ENCODE assay signal across 17 cellular contexts in the genomic region with DNA sequence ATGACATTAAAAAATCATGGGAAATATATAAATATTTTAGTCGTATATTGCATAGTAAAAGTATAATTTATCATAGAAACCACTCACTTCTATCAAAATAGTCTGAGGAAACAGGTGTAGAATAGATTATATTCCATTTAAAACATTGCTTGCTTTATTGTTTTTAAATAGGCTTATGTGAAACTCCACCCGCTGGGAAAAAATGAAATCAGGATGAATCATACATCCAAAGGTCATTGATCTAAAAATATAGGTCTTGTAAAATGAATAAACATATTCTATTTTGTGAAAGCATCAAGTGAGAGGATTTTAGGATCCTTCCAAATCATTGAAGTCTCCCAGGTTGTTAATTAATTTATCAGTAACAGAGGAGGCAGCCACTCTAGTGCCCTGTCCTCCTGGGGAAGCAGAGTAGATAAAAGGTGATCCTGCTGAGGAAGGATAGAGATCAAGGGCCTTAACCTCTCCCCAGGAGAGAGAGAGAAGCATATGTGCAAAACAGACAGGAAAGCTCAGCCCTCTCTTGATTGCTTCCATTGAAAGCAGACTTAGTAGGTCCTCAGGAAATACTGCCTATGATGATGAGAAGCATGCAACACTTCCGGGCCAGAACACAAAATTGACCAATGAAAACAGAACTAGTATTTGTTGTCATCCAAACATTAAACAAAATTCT.
DNase-seq lines count a peak whose midpoint lies in the region; ATAC-seq, FAIRE-seq and TF ChIP-seq lines count a peak whose summit lies in the region.
"Had no signal": no experiment of that assay in that cellular context is flagged by ENCODE, and none has a peak within 500 bp of the region (broad histone marks: within the 10 kb centered on the region; RNA-seq: fewer than 3 reads in every experiment).

No MANE protein-coding gene starts in this region.

- H4K91ac ChIP-seq in IMR-90 (ENCODE audit: insufficient read depth, low read depth, low read length) = no peak overlapping the region

- H3K4ac ChIP-seq in IMR-90 (ENCODE audit: low read depth, low read length) = no peak overlapping the region

- no peak overlapping the region for H3K9ac ChIP-seq in IMR-90 (ENCODE audit: low read depth, low read length)

- no peak overlapping the region for H2AFZ ChIP-seq in IMR-90 (replicated peaks; ENCODE audit: low read length, poor library complexity)

- POLR2A ChIA-PET in IMR-90 (lab: Charles Lee; ENCODE audit: unreplicated experiment) = no interaction called here

- dilution Hi-C loops in IMR-90 (cut with HindIII; ENCODE audit: low sequenced_read_pairs, unreplicated experiment) = no loop called here

- ATAC-seq in IMR-90 (ENCODE audit: low read depth) (no peak), gastrocnemius medialis (no peak), upper lobe of right lung (no peak)
- ATAC-seq: K562, Panc1 had no signal

- TF ChIP-seq EP300 in esophagus muscularis mucosa (IDR thresholded peaks at IDR 0.05) = no peak

- no peaks in the 10 kb centered on the region for H3K79me1 ChIP-seq in IMR-90 (ENCODE audit: low read depth in 1 of 2, low read length in 2 of 2)

- H2AK5ac ChIP-seq in IMR-90 (ENCODE audit: low read depth, low read length) = no peak overlapping the region

- no peak overlapping the region for H3K14ac ChIP-seq in IMR-90 (replicated peaks; ENCODE audit: low read depth, low read length)

- no peak overlapping the region for H4K5ac ChIP-seq in IMR-90 (ENCODE audit: low read depth, low read length)

- no peak overlapping the region for H2AK9ac ChIP-seq in IMR-90 (replicated peaks; ENCODE audit: low read depth, low read length, poor library complexity)

- no CpG with 5 or more reads among the region's 3 CpGs for WGBS in IMR-90 (ENCODE audit: extremely low coverage in 2 of 2, insufficient read length in 1 of 2), 2 experiments
- WGBS in esophagus muscularis mucosa = 43% methylated on average over 3 of the region's 3 CpGs

- H3K36me3 ChIP-seq in IMR-90 (ENCODE audit: control insufficient read depth, insufficient read depth, low read length) (no peaks in the 10 kb centered on the region), esophagus muscularis mucosa (no peaks in the 10 kb centered on the region), gastrocnemius medialis (no peaks in the 10 kb centered on the region), upper lobe of right lung (no peaks in the 10 kb centered on the region)

- H2BK5ac ChIP-seq in IMR-90 (ENCODE audit: low read depth, low read length, poor library complexity, severe bottlenecking) = no peak overlapping the region

- H2BK20ac ChIP-seq in IMR-90 (ENCODE audit: low read depth, low read length) = no peak overlapping the region

- H4K8ac ChIP-seq in IMR-90 (ENCODE audit: low read depth in 2 of 2, low read length in 2 of 2) = no peak overlapping the region

- H3K23ac ChIP-seq in IMR-90 (ENCODE audit: low read depth, low read length) = no peak overlapping the region

- no peak overlapping the region for H2BK120ac ChIP-seq in IMR-90 (ENCODE audit: low read depth, low read length)

- H3K9me3 ChIP-seq in IMR-90 (ENCODE audit: control insufficient read depth, insufficient read depth, low read length) (no peaks in the 10 kb centered on the region), esophagus muscularis mucosa (no peaks in the 10 kb centered on the region), gastrocnemius medialis (no peaks in the 10 kb centered on the region), upper lobe of right lung (no peaks in the 10 kb centered on the region)

- TF ChIP-seq CTCF in IMR-90 (conservative IDR thresholded peaks at IDR 0.05; ENCODE audit: low read depth, low read length) (no peak), esophagus muscularis mucosa (IDR thresholded peaks at IDR 0.05) (no peak), gastrocnemius medialis (IDR thresholded peaks at IDR 0.05 in 4 of 5, conservative IDR thresholded peaks at IDR 0.05 in 1 of 5) (no peak), upper lobe of right lung (IDR thresholded peaks at IDR 0.05) (no peak)

- no peak for TF ChIP-seq POLR2A in IMR-90 (IDR thresholded peaks at IDR 0.05; ENCODE audit: low read depth, low read length)
- no peak for TF ChIP-seq POLR2A in esophagus muscularis mucosa (IDR thresholded peaks at IDR 0.05; ENCODE audit: low read depth)
- TF ChIP-seq POLR2A in gastrocnemius medialis (IDR thresholded peaks at IDR 0.05) = no peak

- intact Hi-C loops in IMR-90 (cut with micrococcal nuclease) = no loop called here
- intact Hi-C loops in esophagus muscularis mucosa (cut with DNase I) = no loop called here
- intact Hi-C loops in gastrocnemius medialis (cut with DNase I; ENCODE audit: low total_unique reads) = no loop called here
- intact Hi-C loops in upper lobe of right lung (cut with DNase I) = no loop called here

- no peak overlapping the region for H2BK15ac ChIP-seq in IMR-90 (ENCODE audit: low read depth, low read length)

- in situ Hi-C loops in IMR-90 (cut with MboI; ENCODE audit: low sequenced_read_pairs) = no loop called here
- in situ Hi-C loops in gastrocnemius medialis (cut with MboI; ENCODE audit: low sequenced_read_pairs in 4 of 4) = no loop called here

- no peak overlapping the region for H3K27ac ChIP-seq in IMR-90 (ENCODE audit: insufficient read depth, low read length)
- H3K27ac ChIP-seq in esophagus muscularis mucosa (replicated peaks in 1 of 4) = no peak overlapping the region
- no peak overlapping the region for H3K27ac ChIP-seq in gastrocnemius medialis
- no peak overlapping the region for H3K27ac ChIP-seq in upper lobe of right lung

- H3K4me2 ChIP-seq in IMR-90 (ENCODE audit: low read depth, low read length) = no peak overlapping the region

- no peak overlapping the region for H3K18ac ChIP-seq in IMR-90 (ENCODE audit: low read depth, low read length)

- no TSS peak for BruUV-seq in IMR-90 (replicated peaks; lab: Mats Ljungman, UMichigan)

- H3K4me3 ChIP-seq in IMR-90 (ENCODE audit: insufficient read depth, low read depth, low read length) (no peak overlapping the region), esophagus muscularis mucosa (no peak overlapping the region), gastrocnemius medialis (no peak overlapping the region), upper lobe of right lung (no peak overlapping the region)
- H3K4me3 ChIP-seq: K562 had no signal

- TF ChIP-seq RAD21 in IMR-90 (IDR thresholded peaks at IDR 0.05; ENCODE audit: low read length) = no peak

- H3K9me1 ChIP-seq in IMR-90 (ENCODE audit: insufficient read depth, low read length) = no peaks in the 10 kb centered on the region

- H3K27me3 ChIP-seq in IMR-90 (ENCODE audit: control insufficient read depth, insufficient read depth, low read length) (no peaks in the 10 kb centered on the region), esophagus muscularis mucosa (no peaks in the 10 kb centered on the region), gastrocnemius medialis (no peaks in the 10 kb centered on the region), upper lobe of right lung (no peaks in the 10 kb centered on the region)

- no peaks in the 10 kb centered on the region for H4K20me1 ChIP-seq in IMR-90 (ENCODE audit: insufficient read depth, low read length)

- H3K56ac ChIP-seq in IMR-90 (ENCODE audit: extremely low read depth, insufficient read depth, low read length) = no peak overlapping the region

- CTCF ChIA-PET in IMR-90 (lab: Yijun Ruan, JAX) = no interaction called here

- DNase-seq in IMR-90 (peak; percentile 30), brain pericyte (ENCODE audit: low read depth, low spot score) (peak; percentile 17), esophagus muscularis mucosa (ENCODE audit: extremely low spot score) (peak; percentile 34), retina (no peak), gastrocnemius medialis (no peak), upper lobe of right lung (no peak)
- DNase-seq in stimulated activated CD4-positive, alpha-beta T cell treated with anti-CD3 and anti-CD28 coated beads, Interleukin-2, amount 100 ng/mL, for 24 hours = no peak
- DNase-seq: CD4-positive, alpha-beta T cell; H9; MM.1S; NCI-H1105; NCI-H1694; NCI-H2227 treated with DMSO at 0.1 percent for 48 hours; NCI-H524 had no signal

- H3K4me1 ChIP-seq in IMR-90 (ENCODE audit: control insufficient read depth, insufficient read depth, low read length) (peaks cover 2% of the 10 kb centered on the region; the same call in 1 of the 2 replicates), esophagus muscularis mucosa (peaks cover 0 to 11% (median 1%) of the 10 kb centered on the region in 4 donors), gastrocnemius medialis (no peaks in the 10 kb centered on the region), upper lobe of right lung (no peaks in the 10 kb centered on the region)

- FAIRE-seq in islet of Langerhans (lab: Jason Lieb, UNC) = peak; percentile 38
- FAIRE-seq: K562 had no signal

TF ChIP-seq in IMR-90, 13 proteins besides CTCF, POLR2A, EP300 and RAD21:
- TF ChIP-seq MAFK (IDR thresholded peaks at IDR 0.05; ENCODE audit: low read depth, low read length) (no peak), MXI1 (IDR thresholded peaks at IDR 0.05; ENCODE audit: borderline replicate concordance, low read depth, low read length) (no peak), MAZ (IDR thresholded peaks at IDR 0.05; ENCODE audit: borderline replicate concordance, low read depth, low read length) (no peak), BHLHE40 (IDR thresholded peaks at IDR 0.05; ENCODE audit: low read depth, low read length) (no peak), SMC3 (IDR thresholded peaks at IDR 0.05; ENCODE audit: low read depth, low read length) (no peak)
- TF ChIP-seq, protein P1, sequence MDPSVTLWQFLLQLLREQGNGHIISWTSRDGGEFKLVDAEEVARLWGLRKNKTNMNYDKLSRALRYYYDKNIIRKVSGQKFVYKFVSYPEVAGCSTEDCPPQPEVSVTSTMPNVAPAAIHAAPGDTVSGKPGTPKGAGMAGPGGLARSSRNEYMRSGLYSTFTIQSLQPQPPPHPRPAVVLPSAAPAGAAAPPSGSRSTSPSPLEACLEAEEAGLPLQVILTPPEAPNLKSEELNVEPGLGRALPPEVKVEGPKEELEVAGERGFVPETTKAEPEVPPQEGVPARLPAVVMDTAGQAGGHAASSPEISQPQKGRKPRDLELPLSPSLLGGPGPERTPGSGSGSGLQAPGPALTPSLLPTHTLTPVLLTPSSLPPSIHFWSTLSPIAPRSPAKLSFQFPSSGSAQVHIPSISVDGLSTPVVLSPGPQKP (IDR thresholded peaks at IDR 0.05; ENCODE audit: borderline replicate concordance, low read depth, low read length) = no peak

Comparison
In these comparisons a context has a peak if more than half of its experiments do, and no peak if none do; other contexts are left out.
1. DNase-seq: peak in IMR-90 (single experiment), brain pericyte (single experiment) and esophagus muscularis mucosa (single experiment); none in stimulated activated CD4-positive, alpha-beta T cell treated with anti-CD3 and anti-CD28 coated beads, Interleukin-2, amount 100 ng/mL, for 24 hours (0 of 2), retina (single experiment), gastrocnemius medialis (0 of 2) and upper lobe of right lung (single experiment).